Comparison of ENCODE assay signal across 21 cellular contexts in the genomic region with DNA sequence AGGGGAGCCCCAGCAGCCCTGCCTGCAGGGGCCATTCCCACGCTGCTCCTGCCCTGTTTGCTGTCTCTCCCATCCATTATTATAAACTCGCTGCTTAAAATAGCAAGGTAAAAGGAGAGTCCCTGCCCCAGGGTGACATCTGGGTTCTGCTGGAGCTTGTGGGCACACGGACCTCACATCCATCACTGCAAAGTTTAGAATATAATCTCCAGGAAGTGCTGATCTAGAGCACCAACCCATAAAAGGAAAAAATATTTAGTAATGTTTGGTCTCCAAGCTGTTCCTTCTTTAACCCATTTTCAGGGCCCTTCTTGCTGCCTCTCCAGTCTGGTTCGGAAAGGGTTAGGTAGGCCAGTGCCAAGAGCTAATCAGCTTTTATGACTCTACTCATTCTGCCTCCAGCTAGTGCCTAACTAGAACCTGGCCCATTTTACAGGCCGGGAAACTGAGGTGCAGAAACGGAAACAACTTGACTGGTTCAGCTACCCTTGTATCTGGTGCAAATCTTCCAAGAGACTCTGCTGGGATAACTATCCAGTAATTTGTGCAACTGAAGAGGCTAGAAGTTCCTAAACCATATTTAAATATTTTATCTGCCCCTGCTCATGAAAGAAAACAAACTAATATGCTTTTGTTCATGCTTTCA. TPM values are rescaled to one million over a fixed set of nuclear protein-coding genes. Genes with fewer than 3 reads are reported as not detected.
DNase-seq lines count a peak whose midpoint lies in the region; ATAC-seq, FAIRE-seq and TF ChIP-seq lines count a peak whose summit lies in the region.
"Had no signal": no experiment of that assay in that cellular context is flagged by ENCODE, and none has a peak within 500 bp of the region (broad histone marks: within the 10 kb centered on the region; RNA-seq: fewer than 3 reads in every experiment).

No MANE protein-coding gene starts in this region.

- no peak for TF ChIP-seq CTCF in keratinocyte (optimal IDR thresholded peaks at IDR 0.05 in 1 of 3, IDR thresholded peaks at IDR 0.05 in 1 of 3, conservative IDR thresholded peaks at IDR 0.05 in 1 of 3; ENCODE audit: extremely low read depth in 1 of 3, insufficient read depth in 2 of 3, low read length in 3 of 3)

- H3K9ac ChIP-seq in BLaER1 treated with 17β-estradiol and CSF1 and Interleukin-3, amounts not matched to agents 10 nM and 100 nM = peak overlapping the region in 7 of 11 experiments; percentile 9 to 27 (median 14); a peak in 2 of 22 replicates
- H3K9ac ChIP-seq in keratinocyte (ENCODE audit: control insufficient read depth, extremely low read depth, insufficient read depth, low read length) = no peak overlapping the region

- H4K20me1 ChIP-seq in BLaER1 treated with 17β-estradiol and CSF1 and Interleukin-3, amounts not matched to agents 10 nM and 100 nM = no peaks in the 10 kb centered on the region
- H4K20me1 ChIP-seq in keratinocyte (ENCODE audit: control insufficient read depth, extremely low read depth, insufficient read depth, low read length) = no peaks in the 10 kb centered on the region

- H3K4me3 Mint-ChIP-seq in stimulated activated effector memory CD8-positive, alpha-beta T cell treated with anti-CD3 and anti-CD28 coated beads, Interleukin-12 subunit alpha, Interleukin-12 subunit beta, amount 100 ng/mL, for 72 hours = no peak overlapping the region
- no peak overlapping the region for H3K4me3 Mint-ChIP-seq in natural killer cell treated with Interleukin-12 subunit alpha and Interleukin-12 subunit beta and Interleukin-15 and Interleukin-18, amount 100 ng/mL, for 72 hours
- H3K4me3 Mint-ChIP-seq: activated B cell treated with CpG ODN at 0.5 μM for 24 hours, naive B cell had no signal

- H3K79me2 ChIP-seq in keratinocyte (ENCODE audit: control insufficient read depth, insufficient read depth, low read length) = no peaks in the 10 kb centered on the region

- H3K27ac Mint-ChIP-seq in stimulated activated effector memory CD8-positive, alpha-beta T cell treated with anti-CD3 and anti-CD28 coated beads, Interleukin-12 subunit alpha, Interleukin-12 subunit beta, amount 100 ng/mL, for 72 hours = peak overlapping the region; percentile 76
- no peak overlapping the region for H3K27ac Mint-ChIP-seq in natural killer cell treated with Interleukin-12 subunit alpha and Interleukin-12 subunit beta and Interleukin-15 and Interleukin-18, amount 100 ng/mL, for 72 hours
- H3K27ac Mint-ChIP-seq: activated B cell treated with CpG ODN at 0.5 μM for 24 hours, naive B cell had no signal

- dilution Hi-C loops in keratinocyte (cut with MboI; ENCODE audit: extremely low pct_ligation_motif_present, low sequenced_read_pairs) = no loop called here

- ATAC-seq in stimulated activated effector memory CD8-positive, alpha-beta T cell treated with anti-CD3 and anti-CD28 coated beads, Interleukin-12 subunit alpha, Interleukin-12 subunit beta, amount 100 ng/mL, for 72 hours = no peak
- ATAC-seq in natural killer cell treated with Interleukin-12 subunit alpha and Interleukin-12 subunit beta and Interleukin-15 and Interleukin-18, amount 100 ng/mL, for 72 hours = no peak
- ATAC-seq in HG03139 (IDR thresholded peaks at IDR 0.05; ENCODE audit: unreplicated experiment) = no peak

- no peaks in the 10 kb centered on the region for H3K36me3 ChIP-seq in BLaER1 treated with 17β-estradiol and CSF1 and Interleukin-3, amounts not matched to agents 10 nM and 100 nM
- H3K36me3 ChIP-seq in keratinocyte (ENCODE audit: control insufficient read depth in 2 of 2, extremely low read depth in 1 of 2, insufficient read depth in 2 of 2, low read length in 2 of 2) = no peaks in the 10 kb centered on the region
- H3K36me3 ChIP-seq: BE2C had no signal

- no peaks in the 10 kb centered on the region for H3K9me3 ChIP-seq in BLaER1 treated with 17β-estradiol and CSF1 and Interleukin-3, amounts not matched to agents 10 nM and 100 nM (replicated peaks in 1 of 11)
- H3K9me3 ChIP-seq in keratinocyte (ENCODE audit: control insufficient read depth, low read depth, low read length) = no peaks in the 10 kb centered on the region
- H3K9me3 ChIP-seq: BE2C had no signal

- no peaks in the 10 kb centered on the region for H3K36me3 Mint-ChIP-seq in stimulated activated effector memory CD8-positive, alpha-beta T cell treated with anti-CD3 and anti-CD28 coated beads, Interleukin-12 subunit alpha, Interleukin-12 subunit beta, amount 100 ng/mL, for 72 hours
- no peaks in the 10 kb centered on the region for H3K36me3 Mint-ChIP-seq in natural killer cell treated with Interleukin-12 subunit alpha and Interleukin-12 subunit beta and Interleukin-15 and Interleukin-18, amount 100 ng/mL, for 72 hours

- H3K4me1 Mint-ChIP-seq in stimulated activated effector memory CD8-positive, alpha-beta T cell treated with anti-CD3 and anti-CD28 coated beads, Interleukin-12 subunit alpha, Interleukin-12 subunit beta, amount 100 ng/mL, for 72 hours = peaks cover 36% of the 10 kb centered on the region
- H3K4me1 Mint-ChIP-seq in natural killer cell treated with Interleukin-12 subunit alpha and Interleukin-12 subunit beta and Interleukin-15 and Interleukin-18, amount 100 ng/mL, for 72 hours (ENCODE audit: low read depth in 2 of 2) = peaks cover 3 to 14% of the 10 kb centered on the region in 2 donors

- peak overlapping the region in 9 of 11 experiments; percentile 23 to 54 (median 34); a peak in 13 of 22 replicates for H3K27ac ChIP-seq in BLaER1 treated with 17β-estradiol and CSF1 and Interleukin-3, amounts not matched to agents 10 nM and 100 nM
- H3K27ac ChIP-seq in keratinocyte (ENCODE audit: control insufficient read depth, insufficient read depth, low read length) = no peak overlapping the region

- H3K27me3 Mint-ChIP-seq in natural killer cell treated with Interleukin-12 subunit alpha and Interleukin-12 subunit beta and Interleukin-15 and Interleukin-18, amount 100 ng/mL, for 72 hours = no peaks in the 10 kb centered on the region
- H3K27me3 Mint-ChIP-seq: activated B cell treated with CpG ODN at 0.5 μM for 24 hours, naive B cell had no signal

- H3K4me3 ChIP-seq in BLaER1 treated with 17β-estradiol and CSF1 and Interleukin-3, amounts not matched to agents 10 nM and 100 nM = no peak overlapping the region
- H3K4me3 ChIP-seq in keratinocyte (ENCODE audit: control insufficient read depth in 2 of 3, extremely low read depth in 1 of 3, insufficient read depth in 2 of 3, low read depth in 1 of 3, low read length in 3 of 3) = no peak overlapping the region
- H3K4me3 ChIP-seq: PC-9 had no signal

- no peaks in the 10 kb centered on the region for H3K27me3 ChIP-seq in BLaER1 treated with 17β-estradiol and CSF1 and Interleukin-3, amounts not matched to agents 10 nM and 100 nM
- H3K27me3 ChIP-seq in keratinocyte (ENCODE audit: control insufficient read depth, extremely low read depth, insufficient read depth, low read length) = no peaks in the 10 kb centered on the region
- H3K27me3 ChIP-seq: BE2C had no signal

- peak; percentile 86 for DNase-seq in RPMI7951 (ENCODE audit: low read depth)
- no peak for DNase-seq in keratinocyte (ENCODE audit: low read depth, low spot score)
- DNase-seq in stimulated activated effector memory CD8-positive, alpha-beta T cell treated with anti-CD3 and anti-CD28 coated beads, Interleukin-12 subunit alpha, Interleukin-12 subunit beta, amount 100 ng/mL, for 72 hours (ENCODE audit: low spot score in 2 of 2) = no peak
- no peak for DNase-seq in activated naive CD4-positive, alpha-beta T cell (lab: John Stamatoyannopoulos, UW)
- no peak for DNase-seq in natural killer cell treated with Interleukin-12 subunit alpha and Interleukin-12 subunit beta and Interleukin-15 and Interleukin-18, amount 100 ng/mL, for 72 hours (ENCODE audit: low spot score)
- DNase-seq in mesenteric fat pad (ENCODE audit: low spot score) = no peak
- DNase-seq: activated B cell treated with CpG ODN at 0.5 μM for 24 hours; activated naive CD4-positive, alpha-beta T cell treated with Interleukin-2 at 50 U/mL for 16 hours; BE2C; caudate nucleus; DMS79; glutamatergic neuron; naive B cell; NCI-H187; NCI-H524 treated with DMSO at 0.1 percent for 48 hours; PC-9; retina; stimulated activated CD4-positive, alpha-beta T cell treated with anti-CD3 and anti-CD28 coated beads, Interleukin-4, amount 100 ng/mL, for 4 hours; T-helper 1 cell had no signal

- peaks cover 52 to 93% (median 72%) of the 10 kb centered on the region in 10 experiments for H3K4me1 ChIP-seq in BLaER1 treated with 17β-estradiol and CSF1 and Interleukin-3, amounts not matched to agents 10 nM and 100 nM
- peaks cover 44% of the 10 kb centered on the region for H3K4me1 ChIP-seq in keratinocyte (ENCODE audit: control insufficient read depth, extremely low read depth, insufficient read depth, low read length)

- H2AFZ ChIP-seq in keratinocyte (ENCODE audit: control insufficient read depth, low read length) = peak overlapping the region; percentile 33
- H2AFZ ChIP-seq: PC-9 had no signal

- peak overlapping the region; percentile 51 to 92 (median 70) for H3K4me2 ChIP-seq in BLaER1 treated with 17β-estradiol and CSF1 and Interleukin-3, amounts not matched to agents 10 nM and 100 nM
- H3K4me2 ChIP-seq in keratinocyte (ENCODE audit: control insufficient read depth, extremely low read depth, insufficient read depth, low read depth, low read length) = no peak overlapping the region
- H3K4me2 ChIP-seq: PC-9 had no signal

- H3K9me3 Mint-ChIP-seq in stimulated activated effector memory CD8-positive, alpha-beta T cell treated with anti-CD3 and anti-CD28 coated beads, Interleukin-12 subunit alpha, Interleukin-12 subunit beta, amount 100 ng/mL, for 72 hours = no peaks in the 10 kb centered on the region
- H3K9me3 Mint-ChIP-seq in natural killer cell treated with Interleukin-12 subunit alpha and Interleukin-12 subunit beta and Interleukin-15 and Interleukin-18, amount 100 ng/mL, for 72 hours = no peaks in the 10 kb centered on the region
- H3K9me3 Mint-ChIP-seq: activated B cell treated with CpG ODN at 0.5 μM for 24 hours had no signal

- FAIRE-seq in keratinocyte (lab: Jason Lieb, UNC) = no peak

- H3K9me1 ChIP-seq in keratinocyte (ENCODE audit: control insufficient read depth, extremely low read depth, insufficient read depth, low read length) = no peaks in the 10 kb centered on the region

RNA-seq across cellular contexts. Expression of gene IRAG1, which starts 37.5 kb away (rescaled TPM):
- total RNA-seq in RPMI7951 (2014; rRNA removed; shearing (Covaris generic)) = 15.4 and 23.8 TPM in 2 replicates
- polyA plus RNA-seq in keratinocyte = 0.37 to 0.71 TPM (median 0.51 TPM) in 3 replicates
- polyA plus RNA-seq in keratinocyte (2011; ENCODE audit: low read depth) = 0.70 TPM
- 0.30 and 0.64 TPM in 2 replicates for polyA plus RNA-seq in keratinocyte (2011; cell fraction: cytosol; rRNA removed)
- 0.57 and 0.60 TPM in 2 replicates for polyA plus RNA-seq in keratinocyte (2011; cell fraction: nucleus; rRNA removed)
- 0.23 and 0.75 TPM in 2 replicates for polyA plus RNA-seq in keratinocyte (2012; ENCODE audit: low replicate concordance)
- 0.33 to 0.99 TPM (median 0.83 TPM) in 3 replicates for polyA minus RNA-seq in keratinocyte
- 0.38 TPM for polyA minus RNA-seq in keratinocyte (2011; cell fraction: cytosol; rRNA and poly(A)+ RNA removed)
- 0.32 and 1.8 TPM in 2 replicates for polyA minus RNA-seq in keratinocyte (2011; cell fraction: nucleus; rRNA and poly(A)+ RNA removed)
- not detected for total RNA-seq in natural killer cell treated with Interleukin-12 subunit alpha and Interleukin-12 subunit beta and Interleukin-15 and Interleukin-18, amount 100 ng/mL, for 72 hours
- total RNA-seq in mesenteric fat pad = 24.8 TPM
- total RNA-seq: activated B cell treated with CpG ODN at 0.5 μM for 24 hours had no signal

Comparison
In these comparisons a context has a peak if more than half of its experiments do, and no peak if none do; other contexts are left out.
1. RNA of gene IRAG1, which starts 37.5 kb away (total RNA-seq): 24.8 TPM in mesenteric fat pad (single experiment) and 15.4 to 23.8 TPM in RPMI7951; not detected in natural killer cell treated with Interleukin-12 subunit alpha and Interleukin-12 subunit beta and Interleukin-15 and Interleukin-18, amount 100 ng/mL, for 72 hours; every median in the first group is over 10 times any median in the second.